25 cellular contexts compared by ENCODE assay signal in the genomic region with DNA sequence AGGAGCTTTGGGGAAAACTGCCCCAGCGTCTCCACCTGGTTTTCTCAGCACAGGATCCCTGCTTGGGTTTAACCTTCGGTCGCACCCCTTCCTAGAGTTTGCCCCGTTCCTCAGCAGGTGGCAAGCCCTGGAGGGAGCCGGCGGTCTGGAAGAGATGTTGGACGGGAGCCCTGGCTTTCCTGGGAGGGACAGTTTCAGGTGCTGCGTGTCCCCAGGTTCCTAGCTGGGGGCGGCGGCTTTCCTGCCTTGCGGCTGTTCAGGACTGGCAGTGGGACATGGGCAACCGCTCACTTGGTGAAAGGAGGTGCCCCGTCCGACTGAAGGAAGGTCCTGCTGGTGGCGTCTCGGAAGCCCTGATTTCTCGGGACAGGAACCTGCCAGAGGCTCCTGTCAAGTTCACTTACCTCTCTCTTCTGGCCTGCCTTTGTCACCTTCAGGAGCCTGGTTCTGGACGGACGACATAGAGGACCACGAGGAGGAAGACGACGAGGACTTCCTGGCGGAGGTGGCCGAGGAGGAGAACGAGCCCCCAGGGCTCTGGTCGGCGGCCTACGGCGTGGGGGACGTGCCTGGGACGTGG. TPM values are rescaled to one million over a fixed set of nuclear protein-coding genes. Genes with fewer than 3 reads are reported as not detected.
DNase-seq lines count a peak whose midpoint lies in the region; ATAC-seq, FAIRE-seq and TF ChIP-seq lines count a peak whose summit lies in the region.
"Had no signal": no experiment of that assay in that cellular context is flagged by ENCODE, and none has a peak within 500 bp of the region (broad histone marks: within the 10 kb centered on the region; RNA-seq: fewer than 3 reads in every experiment).

No MANE protein-coding gene starts in this region.

- BruUV-seq in GM12878 (replicated peaks; lab: Mats Ljungman, UMichigan): no TSS peak

- 0 out of 2 replicates have a peak, but pooled peaks have one; percentile 8 for TF ChIP-seq POLR2A in GM12878 (IDR thresholded peaks at IDR 0.05; ENCODE audit: low read depth, low read length)

- H4K20me1 ChIP-seq in GM12878 (ENCODE audit: control insufficient read depth, insufficient read depth): no peaks in the 10 kb centered on the region

- POLR2A ChIA-PET in GM12878 (lab: Charles Lee): no interaction called here

- H2AK5ac ChIP-seq in neuronal stem cell (ENCODE audit: low read depth, low read length): no peak overlapping the region

- WGBS in heart right ventricle, 2 donors: 97 to 98% methylated on average over 31 of the region's 31 CpGs
- 98% methylated on average over 31 of the region's 31 CpGs for WGBS in GM12878 (ENCODE audit: insufficient coverage, insufficient replicate concordance, low lambda C conversion rate, missing lambda C conversion rate)
- WGBS in neuronal stem cell (ENCODE audit: extremely low coverage in 2 of 2, insufficient read length in 2 of 2, insufficient replicate concordance in 1 of 2), 2 donors: no CpG with 5 or more reads among the region's 31 CpGs

- no peak for TF ChIP-seq RAD21 in GM12878 (IDR thresholded peaks at IDR 0.05; ENCODE audit: insufficient read depth, low read depth, low read length)

- no peak overlapping the region for H3K4ac ChIP-seq in neuronal stem cell (ENCODE audit: low read length)

- H3K14ac ChIP-seq in neuronal stem cell (ENCODE audit: low read length): no peak overlapping the region

- in situ Hi-C loops in GM12878 (cut with MboI): no loop called here

- no peak for TF ChIP-seq EP300 in GM12878 (IDR thresholded peaks at IDR 0.05; ENCODE audit: borderline replicate concordance in 1 of 2, control insufficient read depth in 1 of 2, low read depth in 2 of 2, low read length in 2 of 2)

- peak overlapping the region; percentile 71 for H2BK5ac ChIP-seq in neuronal stem cell (ENCODE audit: low read length)

- CTCF ChIA-PET in GM12878 (lab: Yijun Ruan, JAX): no interaction called here

- H3K4me3 ChIP-seq in heart right ventricle (no peak overlapping the region), GM12878 (no peak overlapping the region), neuronal stem cell (ENCODE audit: low read length in 2 of 2) (no peak overlapping the region)
- H3K4me3 ChIP-seq: adrenal gland, body of pancreas, ovary, smooth muscle cell had no signal

- H2BK15ac ChIP-seq in neuronal stem cell (ENCODE audit: low read length): no peak overlapping the region

- ATAC-seq in heart right ventricle (no peak), GM12878 (no peak)
- ATAC-seq: activated CD4-positive, alpha-beta T cell treated with anti-CD3 and anti-CD28 coated beads for 36 hours; activated T-cell treated with anti-CD3 and anti-CD28 coated beads, Interleukin-2, amount 50 U/mL, for 4 hours; body of pancreas; Right ventricle myocardium inferior; stimulated activated naive CD8-positive, alpha-beta T cell treated with anti-CD3 and anti-CD28 coated beads, Interleukin-15, Interleukin-2, amounts not matched to agents 100 U/mL and 50 U/mL, for 24 hours had no signal

- H3K36me3 ChIP-seq in heart right ventricle (peaks cover 6 to 82% (median 20%) of the 10 kb centered on the region in 9 donors), GM12878 (ENCODE audit: control insufficient read depth in 2 of 2, insufficient read depth in 2 of 2, low read length in 1 of 2) (peaks cover 13 to 39% of the 10 kb centered on the region in 2 experiments), neuronal stem cell (replicated peaks in 1 of 2; ENCODE audit: control insufficient read depth in 2 of 2, insufficient read depth in 2 of 2, low read length in 2 of 2) (peaks cover 48 to 75% of the 10 kb centered on the region in 2 donors)
- H3K36me3 ChIP-seq: ovary had no signal

- H2AFZ ChIP-seq in GM12878 (ENCODE audit: control insufficient read depth, low read depth, low read length) (no peak overlapping the region), neuronal stem cell (ENCODE audit: low read length) (no peak overlapping the region)

- H2BK12ac ChIP-seq in neuronal stem cell (ENCODE audit: low read length): no peak overlapping the region

- RAD21 ChIA-PET in GM12878 (lab: Charles Lee; ENCODE audit: unreplicated experiment): no interaction called here

- FAIRE-seq in GM12878 (lab: Jason Lieb, UNC): no peak
- FAIRE-seq: H1 had no signal

- H3K27me3 ChIP-seq in heart right ventricle (no peaks in the 10 kb centered on the region), GM12878 (replicated peaks in 1 of 2; ENCODE audit: control insufficient read depth in 2 of 2, insufficient read depth in 2 of 2, low read length in 1 of 2) (no peaks in the 10 kb centered on the region), neuronal stem cell (ENCODE audit: control insufficient read depth in 3 of 3, insufficient read depth in 3 of 3, low read depth in 1 of 3, low read length in 3 of 3) (no peaks in the 10 kb centered on the region)
- H3K27me3 ChIP-seq: adrenal gland, body of pancreas, ovary had no signal

- H3K4me2 ChIP-seq in GM12878 (ENCODE audit: control insufficient read depth, insufficient read depth): no peak overlapping the region
- H3K4me2 ChIP-seq in neuronal stem cell (ENCODE audit: insufficient read depth, low read length, poor library complexity, severe bottlenecking): no peak overlapping the region
- H3K4me2 ChIP-seq: smooth muscle cell had no signal

- no peak overlapping the region for H2BK120ac ChIP-seq in neuronal stem cell (ENCODE audit: low read depth, low read length)

- no peak overlapping the region for H4K8ac ChIP-seq in neuronal stem cell (ENCODE audit: low read depth, low read length)

- peaks cover 0 to 4% (median 0%) of the 10 kb centered on the region in 9 donors for H3K4me1 ChIP-seq in heart right ventricle
- no peaks in the 10 kb centered on the region for H3K4me1 ChIP-seq in GM12878 (ENCODE audit: control insufficient read depth, insufficient read depth, low read length)
- no peaks in the 10 kb centered on the region for H3K4me1 ChIP-seq in neuronal stem cell (ENCODE audit: control insufficient read depth in 2 of 2, insufficient read depth in 1 of 2, low read depth in 1 of 2, low read length in 2 of 2)
- H3K4me1 ChIP-seq: adrenal gland, body of pancreas, Caco-2 had no signal

- SMC1A ChIA-PET in GM12878 (lab: Charles Lee; ENCODE audit: uncharacterized antibody, unreplicated experiment): no interaction called here

- DNase-seq in cardiac septum (ENCODE audit: low spot score): peak; percentile 63
- DNase-seq in heart right ventricle: no peak
- DNase-seq in GM12878 (ENCODE audit: low read depth, low spot score): no peak
- DNase-seq in neuronal stem cell (ENCODE audit: low spot score): no peak
- DNase-seq in dedifferentiated amniotic fluid mesenchymal stem cell (ENCODE audit: extremely low spot score): no peak
- DNase-seq in AG08395 (ENCODE audit: low spot score): no peak
- DNase-seq in stimulated activated CD4-positive, alpha-beta T cell treated with anti-CD3 and anti-CD28 coated beads, Interleukin-2, amount 100 ng/mL, for 48 hours: no peak
- DNase-seq: ACHN; activated CD4-positive, alpha-beta T cell treated with anti-CD3 and anti-CD28 coated beads for 36 hours; activated naive CD4-positive, alpha-beta T cell; activated T-cell treated with anti-CD3 and anti-CD28 coated beads, Interleukin-2, amount 50 U/mL, for 4 hours; body of pancreas; C1 segment of cervical spinal cord; Caco-2; DMS79 treated with DMSO at 0.1 percent for 48 hours; GDM1; NCI-H748 treated with DMSO at 0.1 percent for 48 hours; nephron progenitor cell; retina; stimulated activated naive CD8-positive, alpha-beta T cell treated with anti-CD3 and anti-CD28 coated beads, Interleukin-15, Interleukin-2, amounts not matched to agents 100 U/mL and 50 U/mL, for 24 hours had no signal

- no peak overlapping the region for H3K23ac ChIP-seq in neuronal stem cell (ENCODE audit: low read depth, low read length, poor library complexity)

- H3K79me2 ChIP-seq in GM12878 (ENCODE audit: control insufficient read depth, insufficient read depth, low read length): no peaks in the 10 kb centered on the region

- peaks cover 16% of the 10 kb centered on the region for H3K79me1 ChIP-seq in neuronal stem cell (ENCODE audit: low read depth, low read length)

- no peak for TF ChIP-seq CTCF in heart right ventricle (IDR thresholded peaks at IDR 0.05)
- TF ChIP-seq CTCF in GM12878 (IDR thresholded peaks at IDR 0.05 in 2 of 3, conservative IDR thresholded peaks at IDR 0.05 in 1 of 3; ENCODE audit: control insufficient read depth in 2 of 3, extremely low read depth in 1 of 3, insufficient read depth in 1 of 3, low read depth in 3 of 3, low read length in 3 of 3): no peak

- no peak overlapping the region for H3K18ac ChIP-seq in neuronal stem cell (ENCODE audit: low read length)

- no peak overlapping the region for H4K91ac ChIP-seq in neuronal stem cell (ENCODE audit: low read depth, low read length, poor library complexity)

- intact Hi-C loops in cardiac septum (cut with DNase I) (no loop called here), heart right ventricle (cut with DNase I) (no loop called here), GM12878 (cut with micrococcal nuclease; ENCODE audit: unreplicated experiment) (no loop called here)

- H3K9ac ChIP-seq in GM12878 (ENCODE audit: control insufficient read depth, insufficient read depth, low read length): no peak overlapping the region
- no peak overlapping the region for H3K9ac ChIP-seq in neuronal stem cell (ENCODE audit: low read depth, low read length, poor library complexity)

- H3K9me3 ChIP-seq in heart right ventricle: peaks cover 0 to 20% (median 0%) of the 10 kb centered on the region in 11 donors
- H3K9me3 ChIP-seq in GM12878 (replicated peaks; ENCODE audit: control insufficient read depth, insufficient read depth, low read length): peaks cover 13% of the 10 kb centered on the region; the same call in 2 of the 3 replicates
- H3K9me3 ChIP-seq in neuronal stem cell (replicated peaks in 1 of 2; ENCODE audit: control insufficient read depth in 2 of 2, insufficient read depth in 1 of 2, low read depth in 1 of 2, low read length in 2 of 2): peaks cover 26 to 36% of the 10 kb centered on the region in 2 donors
- H3K9me3 ChIP-seq: adrenal gland, body of pancreas, Caco-2, ovary had no signal

- H3K27ac ChIP-seq in heart right ventricle (no peak overlapping the region), GM12878 (ENCODE audit: control insufficient read depth, insufficient read depth) (no peak overlapping the region), neuronal stem cell (replicated peaks; ENCODE audit: low read length) (no peak overlapping the region)
- H3K27ac ChIP-seq: adrenal gland, body of pancreas, ovary had no signal

RNA-seq across cellular contexts. Expression of a gene that starts 14.8 kb away (rescaled TPM):
- total RNA-seq in cardiac septum (21.2 TPM), heart right ventricle (10 to 100 TPM in 8 of 10 donors, 1 to 10 TPM in 2; 9.8 to 20.1 (median 14.0) TPM), GM12878 (2014; rRNA removed) (10.4 and 12.8 TPM in 2 replicates), GM12878 (2014; rRNA removed; fragmentation: Illumina TruSeq; extraction: Trizol) (4.3 and 5.4 TPM in 2 replicates), GM12878 (2021) (22.7 and 28.9 TPM in 2 replicates)
- polyA plus RNA-seq in heart right ventricle (10 to 100 TPM in 1 of 2 donors, 1 to 10 TPM in 1; 7.6 to 20.8 TPM), GM12878 (2011; rRNA removed) (12.5 and 13.8 TPM in 2 replicates), GM12878 (2014; fragmentation: Illumina TruSeq; extraction: Trizol) (6.1 and 9.2 TPM in 2 replicates), GM12878 (2014; fragmentation: Nextera tagmentation; extraction: Ambion mirVana) (under 1 TPM; 0.03 to 0.26 TPM), GM12878 (2014; rRNA removed) (15.1 and 19.3 TPM in 2 replicates), GM12878 (2016; fragmentation: Nextera tagmentation; extraction: Ambion mirVana) (1 to 10 TPM in 1 of 2 experiments, under 1 TPM in 1; 0.30 to 1.1 TPM)
- total RNA-seq in GM12878 (2013; cell fraction: nucleolus; rRNA removed): 42.1 and 54.6 TPM in 2 replicates
- polyA plus RNA-seq in GM12878 (2011; ENCODE audit: low read depth): 7.2 TPM
- 8.4 and 13.7 TPM in 2 replicates for polyA plus RNA-seq in GM12878 (2011; cell fraction: cytosol; rRNA removed)
- polyA plus RNA-seq in GM12878 (2011; cell fraction: nucleus; rRNA removed): 66.9 and 83.1 TPM in 2 replicates
- polyA plus RNA-seq in GM12878 (2012): 21.4 and 26.2 TPM in 2 replicates
- polyA minus RNA-seq in GM12878 (2011; rRNA and poly(A)+ RNA removed): 4.6 and 8.1 TPM in 2 replicates
- 4.3 and 7.5 TPM in 2 replicates for polyA minus RNA-seq in GM12878 (2011; cell fraction: cytosol; rRNA and poly(A)+ RNA removed)
- 8.0 and 12.3 TPM in 2 replicates for polyA minus RNA-seq in GM12878 (2011; cell fraction: nucleus; rRNA and poly(A)+ RNA removed)
- 11.1 TPM for polyA plus RNA-seq in neuronal stem cell (2013, experiment 1 of 2)
- polyA plus RNA-seq in neuronal stem cell (2013, experiment 2 of 2): 10.9 TPM

RNA-seq across cellular contexts. Expression of a gene that starts 36.5 kb away (rescaled TPM):
- total RNA-seq in cardiac septum (14.2 TPM), heart right ventricle (10 to 100 TPM in 8 of 10 donors, 1 to 10 TPM in 2; 8.8 to 16.3 (median 13.9) TPM), GM12878 (2014; rRNA removed) (0.05 and 0.06 TPM in 2 replicates), GM12878 (2014; rRNA removed; fragmentation: Illumina TruSeq; extraction: Trizol) (0.04 and 0.05 TPM in 2 replicates), GM12878 (2021) (0.11 and 0.13 TPM in 2 replicates)
- polyA plus RNA-seq in heart right ventricle (1 to 10 TPM; 1.2 to 3.5 TPM), GM12878 (2011; rRNA removed) (0.17 and 0.26 TPM in 2 replicates), GM12878 (2014; fragmentation: Illumina TruSeq; extraction: Trizol) (0.04 and 0.05 TPM in 2 replicates), GM12878 (2014; fragmentation: Nextera tagmentation; extraction: Ambion mirVana) (not detected), GM12878 (2014; rRNA removed) (0.05 TPM in 1 of 2 replicates, not detected in the other), GM12878 (2016; fragmentation: Nextera tagmentation; extraction: Ambion mirVana) (under 1 TPM in 1 of 2 experiments, not detected in 1; 0.04 TPM)
- 0.61 and 0.73 TPM in 2 replicates for total RNA-seq in GM12878 (2013; cell fraction: nucleolus; rRNA removed)
- polyA plus RNA-seq in GM12878 (2011; ENCODE audit: low read depth): 0.12 TPM
- polyA plus RNA-seq in GM12878 (2011; cell fraction: cytosol; rRNA removed): 0.25 and 0.33 TPM in 2 replicates
- 0.22 and 0.27 TPM in 2 replicates for polyA plus RNA-seq in GM12878 (2011; cell fraction: nucleus; rRNA removed)
- 0.19 and 0.25 TPM in 2 replicates for polyA plus RNA-seq in GM12878 (2012)
- 0.29 and 0.46 TPM in 2 replicates for polyA minus RNA-seq in GM12878 (2011; rRNA and poly(A)+ RNA removed)
- 0.21 and 0.40 TPM in 2 replicates for polyA minus RNA-seq in GM12878 (2011; cell fraction: cytosol; rRNA and poly(A)+ RNA removed)
- 0.12 TPM in 1 of 2 replicates, not detected in the other for polyA minus RNA-seq in GM12878 (2011; cell fraction: nucleus; rRNA and poly(A)+ RNA removed)
- polyA plus RNA-seq in neuronal stem cell (2013, experiment 1 of 2): 5.3 TPM
- polyA plus RNA-seq in neuronal stem cell (2013, experiment 2 of 2): 5.4 TPM

RNA-seq across cellular contexts. Expression of a gene that starts 54.8 kb away (rescaled TPM):
- 17.7 TPM for total RNA-seq in cardiac septum
- total RNA-seq in heart right ventricle: 10 to 100 TPM; 13.5 to 18.0 (median 16.3) TPM
- polyA plus RNA-seq in heart right ventricle: 1 to 10 TPM; 7.2 to 7.7 TPM
- 85.3 and 92.5 TPM in 2 replicates for total RNA-seq in GM12878 (2013; cell fraction: nucleolus; rRNA removed)
- 17.4 and 18.6 TPM in 2 replicates for total RNA-seq in GM12878 (2014; rRNA removed)
- total RNA-seq in GM12878 (2014; rRNA removed; fragmentation: Illumina TruSeq; extraction: Trizol): 17.3 and 19.2 TPM in 2 replicates
- 20.4 and 22.6 TPM in 2 replicates for total RNA-seq in GM12878 (2021)
- polyA plus RNA-seq in GM12878 (2011; ENCODE audit: low read depth): 6.4 TPM
- polyA plus RNA-seq in GM12878 (2011; rRNA removed): 38.1 and 58.1 TPM in 2 replicates
- polyA plus RNA-seq in GM12878 (2011; cell fraction: cytosol; rRNA removed): 11.3 and 12.9 TPM in 2 replicates
- polyA plus RNA-seq in GM12878 (2011; cell fraction: nucleus; rRNA removed): 64.0 and 95.4 TPM in 2 replicates
- 12.3 and 18.3 TPM in 2 replicates for polyA plus RNA-seq in GM12878 (2012)
- 17.8 and 18.1 TPM in 2 replicates for polyA plus RNA-seq in GM12878 (2014; fragmentation: Illumina TruSeq; extraction: Trizol)
- polyA plus RNA-seq in GM12878 (2014; fragmentation: Nextera tagmentation; extraction: Ambion mirVana): 1 to 10 TPM; 6.7 to 7.2 TPM
- polyA plus RNA-seq in GM12878 (2014; rRNA removed): 11.4 and 16.2 TPM in 2 replicates
- 10 to 100 TPM in 1 of 2 experiments, 1 to 10 TPM in 1; 8.7 to 10.1 TPM for polyA plus RNA-seq in GM12878 (2016; fragmentation: Nextera tagmentation; extraction: Ambion mirVana)
- polyA minus RNA-seq in GM12878 (2011; rRNA and poly(A)+ RNA removed): 23.6 and 35.8 TPM in 2 replicates
- 8.9 and 17.6 TPM in 2 replicates for polyA minus RNA-seq in GM12878 (2011; cell fraction: cytosol; rRNA and poly(A)+ RNA removed)
- 20.7 and 20.9 TPM in 2 replicates for polyA minus RNA-seq in GM12878 (2011; cell fraction: nucleus; rRNA and poly(A)+ RNA removed)
- 14.7 TPM for polyA plus RNA-seq in neuronal stem cell (2013, experiment 1 of 2)
- polyA plus RNA-seq in neuronal stem cell (2013, experiment 2 of 2): 14.7 TPM
